11 cellular contexts compared by ENCODE assay signal in genomic region chr1:23578311-23578996, GRCh38. TPM values are rescaled to one million over a fixed set of nuclear protein-coding genes. Genes with fewer than 3 reads are reported as not detected.
A peak's percentile ranks its signal among the peaks of the same experiment; 100 is the strongest.
DNase-seq lines count a peak whose midpoint lies in the region; ATAC-seq, FAIRE-seq and TF ChIP-seq lines count a peak whose summit lies in the region.
"Had no signal": no experiment of that assay in that cellular context is flagged by ENCODE, and none has a peak within 500 bp of the region (broad histone marks: within the 10 kb centered on the region; RNA-seq: fewer than 3 reads in every experiment).

No MANE protein-coding gene starts in this region.

- FAIRE-seq in HepG2 (lab: Jason Lieb, UNC): no peak
- FAIRE-seq: colon had no signal

- no peak for TF ChIP-seq CTCF in activated B cell treated with CpG ODN at 0.5 μM for 24 hours (IDR thresholded peaks at IDR 0.05)
- no peak for TF ChIP-seq CTCF in HepG2 (CRISPR knock-in tag; IDR thresholded peaks at IDR 0.05)
- no peak for TF ChIP-seq CTCF in suprapubic skin (IDR thresholded peaks at IDR 0.05)
- no peak for TF ChIP-seq CTCF in GM13977 (IDR thresholded peaks at IDR 0.05; ENCODE audit: extremely low read depth, insufficient read depth, missing control alignments)

- BruUV-seq in HepG2 (replicated peaks; lab: Mats Ljungman, UMichigan): no TSS peak

- H3K9ac ChIP-seq in HepG2 (ENCODE audit: insufficient read depth, low read depth, low read length): no peak overlapping the region

- POLR2A ChIA-PET in activated B cell treated with CpG ODN at 0.5 μM for 24 hours (lab: Charles Lee): interaction anchor here (1.2 to 36.4 kb wide), 4 partner anchors 16 to 59 kb away, joined by 12 to 1151 read pairs (median 314); partner anchors contain the start of gene ID3
- POLR2A ChIA-PET in HepG2 (lab: Yijun Ruan, JAX): no interaction called here

- no peaks in the 10 kb centered on the region for H4K20me1 ChIP-seq in HepG2 (ENCODE audit: insufficient read depth, low read length)

- H3K27me3 Mint-ChIP-seq in T-helper 2 cell treated with Interferon-gamma antibody and Interleukin-4, amounts not matched to agents 5 μg/mL and 100 μg/mL, for 36 hours (ENCODE audit: low read depth): no peaks in the 10 kb centered on the region
- no peaks in the 10 kb centered on the region for H3K27me3 Mint-ChIP-seq in activated B cell treated with CpG ODN at 0.5 μM for 24 hours

- H3K79me2 ChIP-seq in HepG2 (ENCODE audit: insufficient read depth, low read length): no peaks in the 10 kb centered on the region

- H3K4me1 ChIP-seq in HepG2 (ENCODE audit: insufficient read depth, low read length): peaks cover 67% of the 10 kb centered on the region
- peaks cover 17% of the 10 kb centered on the region for H3K4me1 ChIP-seq in suprapubic skin

- peak overlapping the region; percentile 25 for H3K4me3 Mint-ChIP-seq in T-helper 2 cell treated with Interferon-gamma antibody and Interleukin-4, amounts not matched to agents 5 μg/mL and 100 μg/mL, for 36 hours
- H3K4me3 Mint-ChIP-seq in activated B cell treated with CpG ODN at 0.5 μM for 24 hours: peak overlapping the region; percentile 56

- H3K9me3 ChIP-seq in HepG2 (ENCODE audit: low read length) (no peaks in the 10 kb centered on the region), suprapubic skin (no peaks in the 10 kb centered on the region)
- H3K9me3 ChIP-seq: HAP-1 had no signal

- H3K4me3 ChIP-seq in HepG2 (replicated peaks in 1 of 3; ENCODE audit: insufficient read depth in 1 of 3, low read depth in 2 of 3, low read length in 3 of 3) (no peak overlapping the region), suprapubic skin (no peak overlapping the region)
- H3K4me3 ChIP-seq: HAP-1 had no signal

- no peak for DNase-seq in T-helper 2 cell treated with Interferon-gamma antibody and Interleukin-4, amounts not matched to agents 5 μg/mL and 100 μg/mL, for 36 hours (ENCODE audit: low spot score)
- DNase-seq in T-helper 2 cell (no peak), activated B cell treated with CpG ODN at 0.5 μM for 24 hours (no peak), HepG2 (ENCODE audit: low spot score) (no peak), suprapubic skin (ENCODE audit: low spot score in 2 of 2) (no peak), mesenteric fat pad (ENCODE audit: low spot score) (no peak), GM13977 (ENCODE audit: low spot score) (no peak)
- DNase-seq: NCI-H2227 treated with DMSO at 0.1 percent for 48 hours had no signal

- H3K36me3 ChIP-seq in HepG2 (replicated peaks in 1 of 2; ENCODE audit: control insufficient read depth in 1 of 2, insufficient read depth in 2 of 2, low read length in 2 of 2) (no peaks in the 10 kb centered on the region), suprapubic skin (no peaks in the 10 kb centered on the region)
- H3K36me3 ChIP-seq: HAP-1 had no signal

- H3K36me3 Mint-ChIP-seq in T-helper 2 cell treated with Interferon-gamma antibody and Interleukin-4, amounts not matched to agents 5 μg/mL and 100 μg/mL, for 36 hours (ENCODE audit: low read depth): no peaks in the 10 kb centered on the region
- H3K36me3 Mint-ChIP-seq in activated B cell treated with CpG ODN at 0.5 μM for 24 hours (ENCODE audit: low read depth): no peaks in the 10 kb centered on the region

- no peak for TF ChIP-seq POLR2A in HepG2 (IDR thresholded peaks at IDR 0.05; ENCODE audit: insufficient read depth in 1 of 2, low read depth in 2 of 2, low read length in 2 of 2)
- TF ChIP-seq POLR2A in suprapubic skin (IDR thresholded peaks at IDR 0.05): no peak

- H3K27me3 ChIP-seq in HepG2 (ENCODE audit: control insufficient read depth in 1 of 2, insufficient read depth in 2 of 2, low read length in 2 of 2): peaks cover 0 to 10% of the 10 kb centered on the region in 2 experiments; a peak in 1 of 5 replicates
- H3K27me3 ChIP-seq in suprapubic skin: no peaks in the 10 kb centered on the region

- H2AFZ ChIP-seq in HepG2 (ENCODE audit: low read length): no peak overlapping the region

- no peak for TF ChIP-seq EP300 in HepG2 (IDR thresholded peaks at IDR 0.05; ENCODE audit: low read depth in 2 of 2, low read length in 2 of 2)
- no peak for TF ChIP-seq EP300 in HepG2 (CRISPR knock-in tag; IDR thresholded peaks at IDR 0.05; ENCODE audit: borderline replicate concordance)
- TF ChIP-seq EP300 in suprapubic skin (IDR thresholded peaks at IDR 0.05): no peak

- no peak overlapping the region for H3K4me2 ChIP-seq in HepG2 (ENCODE audit: low read depth, low read length)

- intact Hi-C loops in activated B cell treated with CpG ODN at 0.5 μM for 24 hours (cut with micrococcal nuclease) (no loop called here), HepG2 (cut with micrococcal nuclease; ENCODE audit: unreplicated experiment) (loop anchor here (5.0 kb wide), 1 partner anchor 49 kb away; no protein-coding TSS in a partner anchor)

- TF ChIP-seq RAD21 in HepG2 (CRISPR knock-in tag; IDR thresholded peaks at IDR 0.05): no peak

- in situ Hi-C loops in HepG2 (cut with HindIII; ENCODE audit: extremely low pct_ligation_motif_present, low pct_unique_long_range_greater_than_20kb) (no loop called here), GM13977 (cut with MboI; ENCODE audit: low pct_unique_long_range_greater_than_20kb, low sequenced_read_pairs, unreplicated experiment) (no loop called here)

- WGBS in HepG2 (ENCODE audit: low lambda C conversion rate): 29% methylated on average over 4 of the region's 4 CpGs
- WGBS in suprapubic skin: 82% methylated on average over 4 of the region's 4 CpGs

- peak overlapping the region; percentile 27 for H3K27ac Mint-ChIP-seq in T-helper 2 cell treated with Interferon-gamma antibody and Interleukin-4, amounts not matched to agents 5 μg/mL and 100 μg/mL, for 36 hours
- H3K27ac Mint-ChIP-seq in activated B cell treated with CpG ODN at 0.5 μM for 24 hours: peak overlapping the region; percentile 87

- no peak for ATAC-seq in activated B cell treated with CpG ODN at 0.5 μM for 24 hours (ENCODE audit: low read depth)
- ATAC-seq in HepG2: no peak
- ATAC-seq in HG03045 (IDR thresholded peaks at IDR 0.05; ENCODE audit: unreplicated experiment): no peak

- CTCF ChIA-PET in activated B cell treated with CpG ODN at 0.5 μM for 24 hours (lab: Charles Lee) (interaction anchor here (1.8 to 4.4 kb wide), 3 partner anchors 13 to 59 kb away, joined by 7 to 43 read pairs (median 18); no protein-coding TSS in a partner anchor), HepG2 (lab: Yijun Ruan, JAX; ENCODE audit: low intra/inter-chr PET ratio, low total read pairs) (no interaction called here)

- H3K9me3 Mint-ChIP-seq in T-helper 2 cell treated with Interferon-gamma antibody and Interleukin-4, amounts not matched to agents 5 μg/mL and 100 μg/mL, for 36 hours: no peaks in the 10 kb centered on the region
- H3K9me3 Mint-ChIP-seq in activated B cell treated with CpG ODN at 0.5 μM for 24 hours: peaks cover 4% of the 10 kb centered on the region

- H3K27ac ChIP-seq in HepG2 (ENCODE audit: extremely low read length, insufficient read depth, low read length): no peak overlapping the region
- H3K27ac ChIP-seq in suprapubic skin: peak overlapping the region; percentile 10

- H3K4me1 Mint-ChIP-seq in T-helper 2 cell treated with Interferon-gamma antibody and Interleukin-4, amounts not matched to agents 5 μg/mL and 100 μg/mL, for 36 hours (ENCODE audit: low read depth): peaks cover 23% of the 10 kb centered on the region
- H3K4me1 Mint-ChIP-seq in activated B cell treated with CpG ODN at 0.5 μM for 24 hours: peaks cover 80% of the 10 kb centered on the region

RNA-seq across cellular contexts. Expression of gene ID3, which starts 19.2 kb away (rescaled TPM):
- total RNA-seq in activated B cell treated with CpG ODN at 0.5 μM for 24 hours (195 and 205 TPM in 2 replicates), HepG2 (2016; rRNA removed; fragmentation: Illumina TruSeq; extraction: Trizol) (67.8 and 115 TPM in 2 replicates), suprapubic skin (100 to 1,000 TPM in 3 of 4 donors, 10 to 100 TPM in 1; 91.1 to 194 (median 149) TPM), mesenteric fat pad (168 TPM)
- total RNA-seq in HepG2 (2016; cell fraction: cytosol; rRNA removed; fragmentation: Illumina TruSeq; extraction: Trizol; ENCODE audit: low read depth): 119 and 126 TPM in 2 replicates
- 65.6 and 120 TPM in 2 replicates for total RNA-seq in HepG2 (2016; cell fraction: insoluble cytoplasmic fraction; rRNA removed; fragmentation: Illumina TruSeq; extraction: Trizol)
- total RNA-seq in HepG2 (2016; cell fraction: membrane; rRNA removed; fragmentation: Illumina TruSeq; extraction: Trizol): 79.8 and 82.4 TPM in 2 replicates
- total RNA-seq in HepG2 (2016; cell fraction: nucleus; rRNA removed; fragmentation: Illumina TruSeq; extraction: Trizol): 82.3 and 85.6 TPM in 2 replicates
- 34.9 and 64.8 TPM in 2 replicates for polyA plus RNA-seq in HepG2 (2011; rRNA removed)
- polyA plus RNA-seq in HepG2 (2011; cell fraction: cytosol; rRNA removed): 40.3 and 106 TPM in 2 replicates
- polyA plus RNA-seq in HepG2 (2011; cell fraction: nucleus; rRNA removed): 50.4 and 124 TPM in 2 replicates
- polyA plus RNA-seq in HepG2 (2012): 19.1 and 19.4 TPM in 2 replicates
- polyA plus RNA-seq in HepG2 (2016; cell fraction: cytosol; fragmentation: Illumina TruSeq; extraction: Trizol; ENCODE audit: low read depth): 19.4 and 20.9 TPM in 2 replicates
- polyA plus RNA-seq in HepG2 (2016; cell fraction: insoluble cytoplasmic fraction; fragmentation: Illumina TruSeq; extraction: Trizol; ENCODE audit: low read depth): 67.3 and 67.6 TPM in 2 replicates
- 27.8 and 28.9 TPM in 2 replicates for polyA plus RNA-seq in HepG2 (2016; cell fraction: membrane; fragmentation: Illumina TruSeq; extraction: Trizol; ENCODE audit: low read depth)
- 106 and 110 TPM in 2 replicates for polyA plus RNA-seq in HepG2 (2016; cell fraction: nucleus; fragmentation: Illumina TruSeq; extraction: Trizol; ENCODE audit: insufficient read depth, low read depth)
- polyA minus RNA-seq in HepG2 (2011; rRNA and poly(A)+ RNA removed; ENCODE audit: low replicate concordance): 66.2 and 315 TPM in 2 replicates
- polyA minus RNA-seq in HepG2 (2011; cell fraction: cytosol; rRNA and poly(A)+ RNA removed): 18.4 and 43.5 TPM in 2 replicates
- 53.5 and 115 TPM in 2 replicates for polyA minus RNA-seq in HepG2 (2011; cell fraction: nucleus; rRNA and poly(A)+ RNA removed)

RNA-seq across cellular contexts. Expression of gene E2F2, which starts 47.4 kb away (rescaled TPM):
- total RNA-seq in activated B cell treated with CpG ODN at 0.5 μM for 24 hours (2.4 and 3.4 TPM in 2 replicates), HepG2 (2016; rRNA removed; fragmentation: Illumina TruSeq; extraction: Trizol) (5.7 and 6.6 TPM in 2 replicates), suprapubic skin (10 to 100 TPM in 2 of 4 donors, 1 to 10 TPM in 2; 4.5 to 12.9 (median 8.4) TPM), mesenteric fat pad (0.29 TPM)
- total RNA-seq in HepG2 (2016; cell fraction: cytosol; rRNA removed; fragmentation: Illumina TruSeq; extraction: Trizol; ENCODE audit: low read depth): 1.1 and 1.3 TPM in 2 replicates
- 4.9 and 6.0 TPM in 2 replicates for total RNA-seq in HepG2 (2016; cell fraction: insoluble cytoplasmic fraction; rRNA removed; fragmentation: Illumina TruSeq; extraction: Trizol)
- 2.6 TPM in 2 replicates for total RNA-seq in HepG2 (2016; cell fraction: membrane; rRNA removed; fragmentation: Illumina TruSeq; extraction: Trizol)
- 5.1 and 7.1 TPM in 2 replicates for total RNA-seq in HepG2 (2016; cell fraction: nucleus; rRNA removed; fragmentation: Illumina TruSeq; extraction: Trizol)
- 0.50 and 0.65 TPM in 2 replicates for polyA plus RNA-seq in HepG2 (2011; rRNA removed)
- polyA plus RNA-seq in HepG2 (2011; cell fraction: cytosol; rRNA removed): 0.29 and 0.35 TPM in 2 replicates
- 1.9 TPM in 2 replicates for polyA plus RNA-seq in HepG2 (2011; cell fraction: nucleus; rRNA removed)
- polyA plus RNA-seq in HepG2 (2012): 0.63 and 1.4 TPM in 2 replicates
- polyA plus RNA-seq in HepG2 (2016; cell fraction: cytosol; fragmentation: Illumina TruSeq; extraction: Trizol; ENCODE audit: low read depth): 0.24 and 0.26 TPM in 2 replicates
- 3.4 and 4.2 TPM in 2 replicates for polyA plus RNA-seq in HepG2 (2016; cell fraction: insoluble cytoplasmic fraction; fragmentation: Illumina TruSeq; extraction: Trizol; ENCODE audit: low read depth)
- 0.62 and 0.69 TPM in 2 replicates for polyA plus RNA-seq in HepG2 (2016; cell fraction: membrane; fragmentation: Illumina TruSeq; extraction: Trizol; ENCODE audit: low read depth)
- 12.8 and 14.2 TPM in 2 replicates for polyA plus RNA-seq in HepG2 (2016; cell fraction: nucleus; fragmentation: Illumina TruSeq; extraction: Trizol; ENCODE audit: insufficient read depth, low read depth)
- polyA minus RNA-seq in HepG2 (2011; rRNA and poly(A)+ RNA removed; ENCODE audit: low replicate concordance): 1.8 and 19.5 TPM in 2 replicates
- polyA minus RNA-seq in HepG2 (2011; cell fraction: cytosol; rRNA and poly(A)+ RNA removed): 0.79 and 1.1 TPM in 2 replicates
- polyA minus RNA-seq in HepG2 (2011; cell fraction: nucleus; rRNA and poly(A)+ RNA removed): 0.87 and 1.3 TPM in 2 replicates
